In the genomic region with DNA sequence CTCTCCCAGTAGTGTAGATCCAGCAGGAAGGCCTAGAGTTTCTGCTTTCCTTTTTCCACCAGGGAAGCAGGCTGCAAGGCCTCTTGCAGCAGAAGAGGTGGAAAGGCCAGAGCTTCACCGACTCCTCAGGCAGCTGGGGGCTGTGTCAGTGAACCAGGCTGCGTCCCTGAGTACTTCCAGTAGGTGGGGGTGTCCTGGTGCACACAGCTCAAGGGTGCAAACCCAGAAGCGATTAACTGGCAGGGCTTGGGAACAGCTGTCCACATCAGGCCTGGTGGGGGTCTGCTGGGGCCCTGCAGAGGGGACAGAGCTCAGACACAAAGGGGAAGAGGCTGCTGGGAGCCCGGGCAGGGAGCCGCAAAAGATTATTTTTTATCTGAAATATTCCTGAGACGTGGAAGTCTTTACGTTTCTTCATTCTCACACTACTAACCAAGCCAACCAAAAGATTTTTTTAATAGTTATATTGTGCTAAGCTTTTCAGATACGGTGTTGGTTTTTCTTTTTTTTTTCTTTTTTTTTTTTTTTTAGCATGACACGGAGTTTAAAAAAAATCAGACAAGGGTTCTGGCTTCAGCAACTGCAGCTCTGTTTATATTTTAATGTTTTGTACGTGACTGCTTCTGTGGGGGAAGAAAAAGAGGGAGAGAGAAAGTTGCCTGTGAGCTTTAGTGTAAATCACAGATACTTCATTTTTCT, we compare ENCODE assay signal across 9 cellular contexts. TPM values are rescaled to one million over a fixed set of nuclear protein-coding genes. Genes with fewer than 3 reads are reported as not detected.
DNase-seq lines count a peak whose midpoint lies in the region; ATAC-seq and TF ChIP-seq lines count a peak whose summit lies in the region.
"Had no signal": no experiment of that assay in that cellular context is flagged by ENCODE, and none has a peak within 500 bp of the region (broad histone marks: within the 10 kb centered on the region; RNA-seq: fewer than 3 reads in every experiment).

No MANE protein-coding gene starts in this region.

- H3K4me3 Mint-ChIP-seq in T-helper 17 cell: no peak overlapping the region

- peaks cover 0 to 13% (median 2%) of the 10 kb centered on the region in 3 donors for H3K27me3 ChIP-seq in psoas muscle (ENCODE audit: insufficient read depth in 3 of 3, low read length in 2 of 3)

- H3K27me3 Mint-ChIP-seq in T-helper 17 cell: peaks cover 16% of the 10 kb centered on the region

- no peak overlapping the region for H3K4me3 ChIP-seq in psoas muscle
- H3K4me3 ChIP-seq: BLaER1 had no signal

- H3K27ac Mint-ChIP-seq in T-helper 17 cell: no peak overlapping the region

- no peaks in the 10 kb centered on the region for H3K9me3 ChIP-seq in T-helper 17 cell (ENCODE audit: control insufficient read depth, low read length, poor library complexity, severe bottlenecking)
- no peaks in the 10 kb centered on the region for H3K9me3 ChIP-seq in psoas muscle
- H3K9me3 ChIP-seq: BLaER1 had no signal

- peaks cover 21% of the 10 kb centered on the region for H3K4me1 Mint-ChIP-seq in T-helper 17 cell

- ATAC-seq in T-helper 17 cell (peak; percentile 46), Right ventricle myocardium inferior (peak; percentile 89), psoas muscle (peak; percentile 25 to 74 (median 60)), GM18907 (IDR thresholded peaks at IDR 0.05; ENCODE audit: unreplicated experiment) (no peak)

- 30 to 39% (median 32%) methylated on average over 10 of the region's 10 CpGs for WGBS in psoas muscle, 3 donors

- H3K36me3 ChIP-seq in psoas muscle (ENCODE audit: insufficient read depth in 1 of 2, low read depth in 1 of 2): no peaks in the 10 kb centered on the region
- H3K36me3 ChIP-seq: BLaER1 had no signal

- DNase-seq in SIG-M5 treated with dmso at 0.1 percent for 504 hours (lab: John Stamatoyannopoulos, UW; ENCODE audit: unreplicated experiment) (peak; percentile 38), SIG-M5 (lab: John Stamatoyannopoulos, UW) (no peak), T-helper 17 cell (no peak), Right ventricle myocardium inferior (ENCODE audit: missing footprints) (no peak), psoas muscle (peak; percentile 43 to 72), pons (ENCODE audit: low spot score) (no peak), GM20000 (ENCODE audit: low spot score) (no peak)

- intact Hi-C loops in Right ventricle myocardium inferior (cut with DNase I) (no loop called here), psoas muscle (cut with DNase I) (no loop called here)

- no peaks in the 10 kb centered on the region for H3K36me3 Mint-ChIP-seq in T-helper 17 cell (ENCODE audit: low read depth)

- no peaks in the 10 kb centered on the region for H3K4me1 ChIP-seq in psoas muscle

- TF ChIP-seq CTCF in psoas muscle (IDR thresholded peaks at IDR 0.05) (peak; percentile 34), GM20000 (IDR thresholded peaks at IDR 0.05; ENCODE audit: extremely low read depth, missing control alignments) (no peak)

- H3K27ac ChIP-seq in psoas muscle: no peak overlapping the region
- H3K27ac ChIP-seq: BLaER1 had no signal

RNA-seq across cellular contexts. Expression of gene TSHZ3, which starts 11.0 kb away (rescaled TPM):
- 1 to 10 TPM in 1 of 2 donors, under 1 TPM in 1; 0.68 to 1.3 TPM for total RNA-seq in T-helper 17 cell
- total RNA-seq in Right ventricle myocardium inferior: 3.5 TPM
- 1 to 10 TPM; 1.1 to 2.4 (median 2.3) TPM for total RNA-seq in psoas muscle
- polyA plus RNA-seq in psoas muscle: 1 to 10 TPM in 1 of 3 donors, under 1 TPM in 2; 0.53 to 6.7 (median 0.65) TPM

Comparison
In these comparisons a context has a peak if more than half of its experiments do, and no peak if none do; other contexts are left out.
1. DNase-seq: peak in SIG-M5 treated with dmso at 0.1 percent for 504 hours (single experiment) and psoas muscle (2 of 2); none in SIG-M5 (single experiment), T-helper 17 cell (0 of 3), Right ventricle myocardium inferior (single experiment), pons (single experiment) and GM20000 (single experiment).